ENCODE assay signal across 17 cellular contexts in genomic region chrX:130552444-130553073, GRCh38.
DNase-seq lines count a peak whose midpoint lies in the region; ATAC-seq and TF ChIP-seq lines count a peak whose summit lies in the region.
"Had no signal": no experiment of that assay in that cellular context is flagged by ENCODE, and none has a peak within 500 bp of the region (broad histone marks: within the 10 kb centered on the region; RNA-seq: fewer than 3 reads in every experiment).

No MANE protein-coding gene starts in this region.

- H3K4me1 ChIP-seq in upper lobe of right lung (no peaks in the 10 kb centered on the region), heart left ventricle (no peaks in the 10 kb centered on the region)
- H3K4me1 ChIP-seq: SJSA1, stomach had no signal

- no peaks in the 10 kb centered on the region for H3K36me3 ChIP-seq in upper lobe of right lung
- H3K36me3 ChIP-seq in heart left ventricle, result no peaks in the 10 kb centered on the region
- H3K36me3 ChIP-seq: SJSA1, stomach had no signal

- no peaks in the 10 kb centered on the region for H3K9me3 ChIP-seq in upper lobe of right lung
- no peaks in the 10 kb centered on the region for H3K9me3 ChIP-seq in heart left ventricle
- H3K9me3 ChIP-seq: SJSA1, stomach had no signal

- TF ChIP-seq POLR2A in heart left ventricle (IDR thresholded peaks at IDR 0.05), result no peak

- 72 to 90% (median 83%) methylated on average over 6 of the region's 6 CpGs for WGBS in heart left ventricle, 4 donors

- H3K27ac ChIP-seq in upper lobe of right lung (no peak overlapping the region), heart left ventricle (no peak overlapping the region)
- H3K27ac ChIP-seq: C4-2B, GM23248, SJSA1, stomach had no signal

- H3K4me3 ChIP-seq in upper lobe of right lung (no peak overlapping the region), heart left ventricle (no peak overlapping the region)
- H3K4me3 ChIP-seq: GM23248, SJSA1, stomach had no signal

- intact Hi-C loops in upper lobe of right lung (cut with DNase I) (no loop called here), heart left ventricle (cut with DNase I) (no loop called here)

- no peak for TF ChIP-seq CTCF in upper lobe of right lung (IDR thresholded peaks at IDR 0.05)
- TF ChIP-seq CTCF in heart left ventricle (IDR thresholded peaks at IDR 0.05), result no peak

- H3K27me3 ChIP-seq in upper lobe of right lung, result no peaks in the 10 kb centered on the region
- peaks cover 0 to 23% (median 0%) of the 10 kb centered on the region in 9 donors for H3K27me3 ChIP-seq in heart left ventricle
- H3K27me3 ChIP-seq: SJSA1 had no signal

- peak; percentile 59 for ATAC-seq in GM18861 (IDR thresholded peaks at IDR 0.05; ENCODE audit: unreplicated experiment)
- peak; percentile 64 for ATAC-seq in GM21576 (IDR thresholded peaks at IDR 0.05; ENCODE audit: unreplicated experiment)
- ATAC-seq in HG03135 (IDR thresholded peaks at IDR 0.05; ENCODE audit: unreplicated experiment), result peak; percentile 67
- no peak for ATAC-seq in upper lobe of right lung
- no peak for ATAC-seq in heart left ventricle
- ATAC-seq: right cardiac atrium had no signal

- DNase-seq in germinal center (ENCODE audit: low spot score) (peak; percentile 3), GM03348 (ENCODE audit: low spot score) (no peak), upper lobe of right lung (no peak), heart left ventricle (no peak)
- DNase-seq in effector CD4-positive, alpha-beta T cell, result no peak
- DNase-seq: activated CD4-positive, CD25-positive, alpha-beta regulatory T cell; GM23248; NCI-H1092 treated with DMSO at 0.1 percent for 48 hours; NCI-H82; right cardiac atrium; stimulated activated CD4-positive, alpha-beta T cell treated with anti-CD3 and anti-CD28 coated beads, Interleukin-4, amount 100 ng/mL, for 4 hours; stomach had no signal

Comparison
In these comparisons a context has a peak if more than half of its experiments do, and no peak if none do; other contexts are left out.
1. ATAC-seq: peak in GM18861 (single experiment), GM21576 (single experiment) and HG03135 (single experiment); none in upper lobe of right lung (single experiment) and heart left ventricle (0 of 4).